Comparison of ENCODE assay signal across 9 cellular contexts in the genomic region with DNA sequence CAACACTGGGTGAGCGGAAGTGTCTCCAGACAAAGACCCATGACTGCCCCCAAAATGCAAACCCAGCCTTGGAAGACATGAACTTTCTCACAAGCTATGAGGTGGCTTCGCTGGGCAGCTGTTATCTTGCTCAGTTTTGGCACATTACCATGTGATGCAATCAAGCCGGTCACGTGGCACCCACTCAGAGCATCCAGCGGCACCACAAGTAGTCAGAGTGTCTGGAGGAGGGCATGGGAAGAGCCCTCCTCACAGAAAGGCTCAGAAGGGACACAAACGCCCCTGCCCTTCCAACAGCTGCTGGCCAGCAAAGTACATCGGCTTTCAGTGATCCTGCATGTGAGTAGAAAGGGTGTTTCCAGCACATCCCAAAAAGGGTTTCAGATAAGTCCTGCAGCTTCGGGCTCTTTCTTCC.
DNase-seq lines count a peak whose midpoint lies in the region; ATAC-seq and TF ChIP-seq lines count a peak whose summit lies in the region.
"Had no signal": no experiment of that assay in that cellular context is flagged by ENCODE, and none has a peak within 500 bp of the region (broad histone marks: within the 10 kb centered on the region; RNA-seq: fewer than 3 reads in every experiment).

No MANE protein-coding gene starts in this region.

- no peak overlapping the region for H3K27ac ChIP-seq in heart right ventricle
- H3K27ac ChIP-seq in suprapubic skin = no peak overlapping the region
- peak overlapping the region in 2 of 8 donors; percentile 16 to 18 for H3K27ac ChIP-seq in spleen
- H3K27ac ChIP-seq: KMS-11 had no signal

- H3K9me3 ChIP-seq in heart right ventricle (no peaks in the 10 kb centered on the region), suprapubic skin (no peaks in the 10 kb centered on the region), spleen (no peaks in the 10 kb centered on the region)

- no peaks in the 10 kb centered on the region for H3K27me3 ChIP-seq in heart right ventricle
- H3K27me3 ChIP-seq in suprapubic skin = no peaks in the 10 kb centered on the region
- H3K27me3 ChIP-seq in spleen (replicated peaks in 1 of 7) = no peaks in the 10 kb centered on the region

- TF ChIP-seq CTCF in heart right ventricle (IDR thresholded peaks at IDR 0.05) = no peak
- no peak for TF ChIP-seq CTCF in suprapubic skin (IDR thresholded peaks at IDR 0.05)
- TF ChIP-seq CTCF in spleen (IDR thresholded peaks at IDR 0.05 in 8 of 11, conservative IDR thresholded peaks at IDR 0.05 in 3 of 11) = no peak

- ATAC-seq in heart right ventricle = peak; percentile 50 to 90 (median 80)
- no peak for ATAC-seq in HG03159 (IDR thresholded peaks at IDR 0.05; ENCODE audit: unreplicated experiment)
- no peak for ATAC-seq in HG02763 (IDR thresholded peaks at IDR 0.05; ENCODE audit: unreplicated experiment)
- ATAC-seq in HG03442 (IDR thresholded peaks at IDR 0.05; ENCODE audit: unreplicated experiment) = no peak

- TF ChIP-seq EP300 in suprapubic skin (IDR thresholded peaks at IDR 0.05) = no peak

- H3K36me3 ChIP-seq in heart right ventricle (no peaks in the 10 kb centered on the region), suprapubic skin (no peaks in the 10 kb centered on the region), spleen (no peaks in the 10 kb centered on the region)

- intact Hi-C loops in heart right ventricle (cut with DNase I) = loop anchor here in 1 of 10 donors (10.0 kb wide), 1 partner anchor 79 kb away; no protein-coding TSS in a partner anchor
- intact Hi-C loops in spleen (cut with DNase I; ENCODE audit: low total_unique reads) = no loop called here

- TF ChIP-seq POLR2A in suprapubic skin (IDR thresholded peaks at IDR 0.05) (no peak), spleen (IDR thresholded peaks at IDR 0.05) (no peak)

- WGBS in heart right ventricle, 2 donors = 37 to 41% methylated on average over 8 of the region's 8 CpGs
- WGBS in suprapubic skin = 55% methylated on average over 5 of the region's 8 CpGs
- 48 to 76% (median 60%) methylated on average over 8 of the region's 8 CpGs for WGBS in spleen, 5 donors

- DNase-seq in HS-5 (ENCODE audit: low read depth) (peak; percentile 71), SHP77 (lab: John Stamatoyannopoulos, UW) (peak; percentile 48 to 67), heart right ventricle (peak; percentile 65 to 67), suprapubic skin (ENCODE audit: low spot score in 2 of 2) (peak; percentile 91), spleen (no peak)

- peak overlapping the region in 1 of 10 donors; percentile 6 for H3K4me3 ChIP-seq in heart right ventricle
- no peak overlapping the region for H3K4me3 ChIP-seq in suprapubic skin
- H3K4me3 ChIP-seq in spleen = no peak overlapping the region

- peaks cover 3 to 33% (median 16%) of the 10 kb centered on the region in 9 donors for H3K4me1 ChIP-seq in heart right ventricle
- peaks cover 7% of the 10 kb centered on the region for H3K4me1 ChIP-seq in suprapubic skin
- H3K4me1 ChIP-seq in spleen = peaks cover 5 to 39% (median 17%) of the 10 kb centered on the region in 6 donors

Comparison
In these comparisons a context has a peak if more than half of its experiments do, and no peak if none do; other contexts are left out.
1. ATAC-seq: peak in heart right ventricle (8 of 8); none in HG03159 (single experiment), HG02763 (single experiment) and HG03442 (single experiment).